Comparison of ENCODE assay signal across 8 cellular contexts in the genomic region with DNA sequence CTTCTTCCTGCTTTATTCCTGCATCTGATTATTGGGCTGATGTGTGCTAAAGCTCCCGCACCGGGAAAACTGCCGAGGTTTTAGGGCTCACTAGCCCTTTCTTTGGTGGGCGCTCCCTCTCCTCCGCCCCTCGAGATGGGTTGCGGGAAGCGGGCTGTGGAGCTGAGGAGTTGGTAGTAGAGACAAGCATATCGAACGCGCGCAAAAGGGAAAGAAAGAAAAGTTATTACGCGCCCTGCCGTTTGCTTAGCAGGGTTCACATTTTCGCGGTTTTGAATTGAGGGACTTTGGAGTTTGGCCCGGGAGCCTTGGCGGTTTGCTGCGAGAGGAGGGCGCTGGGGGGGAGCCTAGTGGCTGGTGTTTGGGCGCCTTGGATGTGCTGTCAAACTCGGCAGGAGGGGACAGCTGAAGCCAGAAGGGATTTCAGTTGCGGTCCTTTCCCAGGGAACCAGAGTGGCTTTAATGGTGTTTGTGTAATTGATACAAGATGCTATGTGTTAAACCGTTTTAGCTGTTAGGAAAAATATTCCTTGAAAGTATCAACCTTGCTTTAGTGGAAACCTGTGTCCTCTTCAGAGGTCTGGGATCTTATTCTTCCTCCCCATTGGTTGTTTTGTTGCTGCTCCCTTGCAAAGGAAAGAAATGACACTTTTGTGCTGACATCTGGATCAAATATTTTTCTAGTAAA. TPM values are rescaled to one million over a fixed set of nuclear protein-coding genes. Genes with fewer than 3 reads are reported as not detected.
DNase-seq lines count a peak whose midpoint lies in the region; ATAC-seq and TF ChIP-seq lines count a peak whose summit lies in the region.

No MANE protein-coding gene starts in this region.

- no peaks in the 10 kb centered on the region for H3K9me3 Mint-ChIP-seq in activated CD8-positive, alpha-beta memory T cell treated with anti-CD3 and anti-CD28 coated beads, Interleukin-2, amount 10 ng/mL, durations not matched to agents 7 days and 5 days (ENCODE audit: low read depth)

- no peak overlapping the region for H3K27ac Mint-ChIP-seq in activated CD8-positive, alpha-beta memory T cell treated with anti-CD3 and anti-CD28 coated beads, Interleukin-2, amount 10 ng/mL, durations not matched to agents 7 days and 5 days

- no peak for ATAC-seq in activated CD8-positive, alpha-beta memory T cell treated with anti-CD3 and anti-CD28 coated beads, Interleukin-2, amount 10 ng/mL, durations not matched to agents 7 days and 5 days
- ATAC-seq in lung (ENCODE audit: insufficient read depth, low FRiP score) (no peak), GM21423 (IDR thresholded peaks at IDR 0.05; ENCODE audit: unreplicated experiment) (no peak)

- 1 to 2% methylated on average over 25 of the region's 25 CpGs for WGBS in lung, 2 donors
- WGBS in suprapubic skin, result under 1% methylated on average over 25 of the region's 25 CpGs

- H3K36me3 Mint-ChIP-seq in activated CD8-positive, alpha-beta memory T cell treated with anti-CD3 and anti-CD28 coated beads, Interleukin-2, amount 10 ng/mL, durations not matched to agents 7 days and 5 days, result no peaks in the 10 kb centered on the region

- TF ChIP-seq POLR2A in suprapubic skin (IDR thresholded peaks at IDR 0.05), result no peak

- H3K27me3 Mint-ChIP-seq in activated CD8-positive, alpha-beta memory T cell treated with anti-CD3 and anti-CD28 coated beads, Interleukin-2, amount 10 ng/mL, durations not matched to agents 7 days and 5 days, result peaks cover 59% of the 10 kb centered on the region

- CTCF ChIA-PET in activated CD8-positive, alpha-beta memory T cell treated with anti-CD3 and anti-CD28 coated beads, Interleukin-2, amount 10 ng/mL, durations not matched to agents 7 days and 5 days (lab: Charles Lee), result no interaction called here

- H3K27me3 ChIP-seq in duodenal mucosa (ENCODE audit: control insufficient read depth in 1 of 2, insufficient read depth in 2 of 2, low read length in 2 of 2), result no peaks in the 10 kb centered on the region
- no peaks in the 10 kb centered on the region for H3K27me3 ChIP-seq in lung (ENCODE audit: control insufficient read depth, insufficient read depth)
- H3K27me3 ChIP-seq in suprapubic skin, result no peaks in the 10 kb centered on the region

- H3K9ac ChIP-seq in duodenal mucosa (ENCODE audit: low read depth in 1 of 2, low read length in 2 of 2), result peak overlapping the region; percentile 54 to 91

- H3K9me3 ChIP-seq in duodenal mucosa (ENCODE audit: control insufficient read depth in 1 of 2, low read length in 2 of 2) (no peaks in the 10 kb centered on the region), lung (ENCODE audit: control insufficient read depth in 2 of 2, insufficient read depth in 1 of 2, low read length in 1 of 2) (no peaks in the 10 kb centered on the region), suprapubic skin (no peaks in the 10 kb centered on the region)

- TF ChIP-seq CTCF in lung (IDR thresholded peaks at IDR 0.05; ENCODE audit: control extremely low read depth, extremely low read depth), result no peak
- TF ChIP-seq CTCF in suprapubic skin (IDR thresholded peaks at IDR 0.05), result no peak

- peaks cover 16 to 26% of the 10 kb centered on the region in 2 donors for H3K4me1 ChIP-seq in duodenal mucosa (ENCODE audit: control insufficient read depth in 1 of 2, insufficient read depth in 2 of 2, low read length in 2 of 2)
- H3K4me1 ChIP-seq in lung (ENCODE audit: control insufficient read depth in 2 of 2, insufficient read depth in 2 of 2, low read length in 2 of 2), result peaks cover 4 to 5% of the 10 kb centered on the region in 2 donors
- H3K4me1 ChIP-seq in suprapubic skin, result peaks cover 32% of the 10 kb centered on the region

- DNase-seq in activated CD8-positive, alpha-beta memory T cell treated with anti-CD3 and anti-CD28 coated beads, Interleukin-2, amount 10 ng/mL, durations not matched to agents 7 days and 5 days, result no peak
- no peak for DNase-seq in activated CD8-positive, alpha-beta memory T cell treated with anti-CD3 and anti-CD28 coated beads, Interleukin-2, amount 50 U/mL, for 4 hours
- DNase-seq in RPMI8226, result peak; percentile 74
- DNase-seq in lung (ENCODE audit: low spot score), result peak; percentile 46
- DNase-seq in suprapubic skin (ENCODE audit: low spot score in 2 of 2), result no peak
- no peak for DNase-seq in DMS153 treated with DMSO at 0.1 percent for 48 hours (lab: John Stamatoyannopoulos, UW; ENCODE audit: unreplicated experiment)

- TF ChIP-seq EP300 in suprapubic skin (IDR thresholded peaks at IDR 0.05), result no peak

- H3K4me3 Mint-ChIP-seq in activated CD8-positive, alpha-beta memory T cell treated with anti-CD3 and anti-CD28 coated beads, Interleukin-2, amount 10 ng/mL, durations not matched to agents 7 days and 5 days, result peak overlapping the region; percentile 77

- H3K36me3 ChIP-seq in duodenal mucosa (ENCODE audit: control insufficient read depth in 1 of 2, insufficient read depth in 2 of 2, low read length in 2 of 2) (no peaks in the 10 kb centered on the region), lung (ENCODE audit: control insufficient read depth in 2 of 2, insufficient read depth in 2 of 2, low read length in 2 of 2) (no peaks in the 10 kb centered on the region), suprapubic skin (no peaks in the 10 kb centered on the region)

- H3K4me1 Mint-ChIP-seq in activated CD8-positive, alpha-beta memory T cell treated with anti-CD3 and anti-CD28 coated beads, Interleukin-2, amount 10 ng/mL, durations not matched to agents 7 days and 5 days, result peaks cover 9% of the 10 kb centered on the region

- H3K4me3 ChIP-seq in duodenal mucosa (ENCODE audit: low read depth in 1 of 2, low read length in 2 of 2), result peak overlapping the region; percentile 90 to 95
- peak overlapping the region; percentile 99 for H3K4me3 ChIP-seq in lung
- peak overlapping the region; percentile 84 for H3K4me3 ChIP-seq in suprapubic skin

- H3K27ac ChIP-seq in duodenal mucosa (ENCODE audit: low read depth, low read length), result peak overlapping the region; percentile 87
- H3K27ac ChIP-seq in lung (ENCODE audit: low read depth in 1 of 2, low read length in 1 of 2), result peak overlapping the region; percentile 91 to 93
- H3K27ac ChIP-seq in suprapubic skin, result peak overlapping the region; percentile 96

RNA-seq across cellular contexts. Expression of gene GAB1, which starts 1.1 kb away (rescaled TPM):
- under 1 TPM; 0.55 to 0.91 TPM for total RNA-seq in activated CD8-positive, alpha-beta memory T cell treated with anti-CD3 and anti-CD28 coated beads, Interleukin-2, amount 10 ng/mL, durations not matched to agents 7 days and 5 days
- total RNA-seq in lung (100 to 1,000 TPM in 1 of 2 donors, 10 to 100 TPM in 1; 38.6 to 138 TPM), suprapubic skin (10 to 100 TPM; 39.5 to 64.5 (median 46.4) TPM)
- polyA plus RNA-seq in lung, result 1 to 10 TPM; 6.4 to 6.6 TPM

Comparison
In these comparisons a context has a peak if more than half of its experiments do, and no peak if none do; other contexts are left out.
1. DNase-seq: peak in RPMI8226 (single experiment) and lung (single experiment); none in activated CD8-positive, alpha-beta memory T cell treated with anti-CD3 and anti-CD28 coated beads, Interleukin-2, amount 10 ng/mL, durations not matched to agents 7 days and 5 days (single experiment), activated CD8-positive, alpha-beta memory T cell treated with anti-CD3 and anti-CD28 coated beads, Interleukin-2, amount 50 U/mL, for 4 hours (single experiment), suprapubic skin (0 of 2) and DMS153 treated with DMSO at 0.1 percent for 48 hours (single experiment).
2. RNA of gene GAB1, which starts 1.1 kb away (total RNA-seq): 38.6 to 138 TPM in lung and 39.5 to 64.5 TPM in suprapubic skin; 0.55 to 0.91 TPM in activated CD8-positive, alpha-beta memory T cell treated with anti-CD3 and anti-CD28 coated beads, Interleukin-2, amount 10 ng/mL, durations not matched to agents 7 days and 5 days; every median in the first group is over 10 times any median in the second.
3. Peak in every context shown above with its lines, with median percentiles within 50 percentile points of each other: H3K27ac ChIP-seq and H3K4me3 ChIP-seq.